Comparison of ENCODE assay signal across 28 cellular contexts in the genomic region with DNA sequence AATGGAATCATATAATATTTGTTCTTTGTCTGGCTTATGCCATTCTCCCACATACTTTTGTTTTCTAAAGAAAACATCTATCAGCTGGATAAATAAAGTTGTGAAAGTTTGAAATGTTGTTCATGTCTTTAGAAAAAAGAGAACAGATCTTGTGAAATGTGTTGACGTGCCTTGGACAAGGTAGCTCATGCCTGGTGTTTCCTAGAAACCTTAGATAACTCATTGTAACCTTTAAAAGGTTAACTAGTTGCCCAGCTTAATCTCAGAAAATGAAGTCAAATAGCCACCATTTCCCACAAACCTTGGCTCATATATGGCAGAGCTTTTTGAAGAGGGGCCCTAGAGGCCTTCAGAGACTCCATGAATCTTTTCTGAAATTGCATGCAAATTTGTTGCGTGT.
"Had no signal": no experiment of that assay in that cellular context is flagged by ENCODE, and none has a peak within 500 bp of the region (broad histone marks: within the 10 kb centered on the region; RNA-seq: fewer than 3 reads in every experiment).

No MANE protein-coding gene starts in this region.

- FAIRE-seq: colon, endometrium, endothelial cell of umbilical vein, frontal cortex had no signal

- H3K36me3 ChIP-seq: colonic mucosa, esophagus muscularis mucosa, esophagus squamous epithelium, gastrocnemius medialis, gastroesophageal sphincter had no signal

- H3K4me3 ChIP-seq: colonic mucosa, coronary artery, dorsolateral prefrontal cortex, esophagus muscularis mucosa, esophagus squamous epithelium, gastrocnemius medialis, gastroesophageal sphincter, heart left ventricle, heart right ventricle had no signal

- H3K9me3 ChIP-seq: colonic mucosa, esophagus muscularis mucosa, esophagus squamous epithelium, gastrocnemius medialis, gastroesophageal sphincter, heart left ventricle, heart right ventricle had no signal

- H3K4me1 ChIP-seq: colonic mucosa, esophagus muscularis mucosa, esophagus squamous epithelium, foreskin keratinocyte, gastrocnemius medialis, gastroesophageal sphincter, heart right ventricle had no signal

- DNase-seq: colonic mucosa; cortex of kidney; dermis blood vessel endothelial cell; dorsolateral prefrontal cortex; effector CD4-positive, alpha-beta T cell; effector CD8-positive, alpha-beta T cell; effector memory CD4-positive, alpha-beta T cell; effector memory CD8-positive, alpha-beta T cell; endodermal cell; erythroblast; esophagus squamous epithelium; foreskin fibroblast; foreskin keratinocyte; foreskin melanocyte; gastrocnemius medialis; glutamatergic neuron; head of caudate nucleus; heart left ventricle; heart right ventricle had no signal

- H3K27ac ChIP-seq: colonic mucosa, coronary artery, dorsolateral prefrontal cortex, epithelial cell of prostate, esophagus muscularis mucosa, esophagus squamous epithelium, foreskin keratinocyte, gastrocnemius medialis, gastroesophageal sphincter, heart left ventricle, heart right ventricle had no signal

- H3K27me3 ChIP-seq: colonic mucosa, dorsolateral prefrontal cortex, esophagus muscularis mucosa, esophagus squamous epithelium, gastrocnemius medialis, gastroesophageal sphincter, heart left ventricle, heart right ventricle had no signal

- ATAC-seq: effector memory CD8-positive, alpha-beta T cell; esophagus mucosa; foreskin keratinocyte; gastrocnemius medialis; gastroesophageal sphincter; heart left ventricle; heart right ventricle had no signal
